ENCODE assay signal across 8 cellular contexts in the genomic region with DNA sequence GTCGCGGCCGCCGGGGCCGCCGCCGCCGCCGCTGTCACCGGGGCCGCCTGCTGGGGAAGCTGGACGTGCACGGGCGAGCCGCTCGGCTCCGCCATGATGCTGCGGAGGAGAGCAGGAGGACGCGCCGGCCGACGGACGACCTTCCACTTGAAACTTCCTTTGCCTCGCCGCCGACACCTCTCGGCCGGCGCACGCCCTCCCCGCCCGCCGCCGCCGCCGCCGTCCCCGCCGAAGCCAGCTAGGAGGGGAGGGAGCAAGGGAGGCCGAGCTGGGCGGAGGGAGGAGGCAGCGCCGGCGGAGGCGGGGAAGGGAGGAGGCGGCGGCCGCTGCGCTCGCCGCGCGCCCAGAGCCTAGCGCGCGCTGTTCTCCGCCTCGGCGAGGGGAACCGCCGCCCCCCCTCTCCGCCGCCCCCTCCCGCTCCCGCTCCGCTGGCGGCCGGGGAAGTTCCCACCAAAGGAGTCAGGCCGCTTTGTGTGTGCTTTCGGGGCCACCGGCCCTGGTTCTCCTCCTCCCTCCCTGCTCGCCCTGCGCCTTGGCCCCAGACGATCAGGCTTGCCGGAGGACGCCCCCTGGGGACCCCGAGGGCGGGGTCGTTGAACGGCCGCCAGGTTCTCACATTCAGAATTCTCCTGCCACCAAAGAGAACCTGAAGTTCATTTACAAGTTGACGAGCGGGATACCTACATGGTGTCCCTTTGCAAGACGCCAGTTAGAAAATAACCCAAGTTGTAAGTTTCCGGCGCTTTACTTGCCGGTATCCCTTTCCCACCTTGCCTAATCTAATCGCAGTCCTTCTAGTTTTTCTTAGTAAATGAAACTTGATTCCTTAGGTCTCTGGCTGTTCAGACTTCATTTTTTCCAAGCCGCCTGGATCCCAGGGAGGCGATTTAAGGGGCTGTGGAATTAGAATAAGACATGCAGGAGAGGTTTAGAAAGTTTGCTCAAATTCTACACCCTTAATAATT. TPM values are rescaled to one million over a fixed set of nuclear protein-coding genes. Genes with fewer than 3 reads are reported as not detected.
DNase-seq lines count a peak whose midpoint lies in the region; ATAC-seq and TF ChIP-seq lines count a peak whose summit lies in the region.

TSS of gene STK39 (minus strand) at position 255 of the 965 bp plus-strand sequence. CDS start at position 95, 160 bp downstream.

- WGBS in spleen, 5 donors = 1 to 2% (median 1%) methylated on average over 22 to 91 of the region's 91 CpGs

- peak; percentile 81 for ATAC-seq in HG03039 (IDR thresholded peaks at IDR 0.05; ENCODE audit: unreplicated experiment)

- TF ChIP-seq CTCF in WI38 (IDR thresholded peaks at IDR 0.05; ENCODE audit: low read depth, low read length) = no peak
- TF ChIP-seq CTCF in cardiac fibroblast (IDR thresholded peaks at IDR 0.05; ENCODE audit: low read depth, low read length) = no peak
- peak in 2 of 11 experiments; percentile 10 for TF ChIP-seq CTCF in spleen (IDR thresholded peaks at IDR 0.05 in 8 of 11, conservative IDR thresholded peaks at IDR 0.05 in 3 of 11)

- intact Hi-C loops in spleen (cut with DNase I; ENCODE audit: low total_unique reads) = no loop called here

- no peak for TF ChIP-seq POLR2A in spleen (IDR thresholded peaks at IDR 0.05)

- H3K27me3 ChIP-seq in spleen (replicated peaks in 1 of 7) = no peaks in the 10 kb centered on the region

- H3K9me3 Mint-ChIP-seq in immature natural killer cell = no peaks in the 10 kb centered on the region

- H3K36me3 ChIP-seq in spleen = no peaks in the 10 kb centered on the region

- H3K4me3 Mint-ChIP-seq in immature natural killer cell = peak within 1 kb of the TSS; percentile 87 to 96 (median 93)

- peaks cover 7 to 50% (median 40%) of the 10 kb centered on the region in 6 donors for H3K4me1 ChIP-seq in spleen

- H3K27ac Mint-ChIP-seq in immature natural killer cell = peak within 1 kb of the TSS; percentile 87 to 97 (median 96)

- H3K27me3 Mint-ChIP-seq in immature natural killer cell (ENCODE audit: low read depth in 3 of 3) = peaks cover 7 to 14% (median 14%) of the 10 kb centered on the region in 3 donors

- peaks cover 58 to 62% of the 10 kb centered on the region in 2 donors for H3K4me1 Mint-ChIP-seq in immature natural killer cell

- DNase-seq in activated T-cell treated with anti-CD3 and anti-CD28 coated beads for 1 hour (ENCODE audit: low read depth) (peak; percentile 58), NCI-H2171 treated with DMSO at 0.1 percent for 48 hours (lab: John Stamatoyannopoulos, UW) (peak; percentile 94), cardiac fibroblast (ENCODE audit: low read depth in 2 of 2) (peak; percentile 71 to 81), immature natural killer cell (peak; percentile 77 to 84 (median 81)), spleen (peak; percentile 93)
- DNase-seq in activated T-cell treated with anti-CD3 and anti-CD28 coated beads, Interleukin-2, amount 50 U/mL, for 1 hour = no peak

- no peaks in the 10 kb centered on the region for H3K36me3 Mint-ChIP-seq in immature natural killer cell

- H3K27ac ChIP-seq in spleen = peak within 1 kb of the TSS; percentile 51 to 91 (median 82)

- H3K4me3 ChIP-seq in WI38 (ENCODE audit: low read depth, low read length) = peak within 1 kb of the TSS; percentile 82
- H3K4me3 ChIP-seq in cardiac fibroblast (replicated peaks in 1 of 2; ENCODE audit: low read depth in 2 of 2, low read length in 2 of 2) = peak within 1 kb of the TSS; percentile 72 to 86
- peak within 1 kb of the TSS; percentile 62 to 95 (median 82) for H3K4me3 ChIP-seq in spleen

- no peaks in the 10 kb centered on the region for H3K9me3 ChIP-seq in spleen

RNA-seq across cellular contexts. Expression of gene STK39, which starts in this region (rescaled TPM):
- polyA plus RNA-seq in immature natural killer cell (10 to 100 TPM in 1 of 3 donors, 1 to 10 TPM in 2; 5.8 to 11.5 (median 9.3) TPM), spleen (10 to 100 TPM in 1 of 3 donors, 1 to 10 TPM in 2; 8.6 to 11.5 (median 8.6) TPM)
- 10 to 100 TPM in 6 of 7 donors, 1 to 10 TPM in 1; 9.1 to 17.8 (median 12.9) TPM for total RNA-seq in spleen
